Comparison of ENCODE assay signal across 1 cellular context in genomic region chr3:66507631-66508260, GRCh38.
TF ChIP-seq lines count a peak whose summit lies in the region.

No MANE protein-coding gene starts in this region.

TF ChIP-seq in neural cell, 6 proteins besides CTCF, POLR2A, EP300 and RAD21:
- TF ChIP-seq TAF1 (IDR thresholded peaks at IDR 0.05; ENCODE audit: low read depth) (no peak), POLR2AphosphoS5 (IDR thresholded peaks at IDR 0.05) (no peak), SMC3 (conservative IDR thresholded peaks at IDR 0.05; ENCODE audit: poor library complexity) (no peak), MXI1 (conservative IDR thresholded peaks at IDR 0.05; ENCODE audit: poor library complexity, severe bottlenecking) (no peak), EZH2 (IDR thresholded peaks at IDR 0.05; ENCODE audit: borderline replicate concordance, insufficient read depth, low read length, poor library complexity, severe bottlenecking) (no peak)
- TF ChIP-seq, protein P1, sequence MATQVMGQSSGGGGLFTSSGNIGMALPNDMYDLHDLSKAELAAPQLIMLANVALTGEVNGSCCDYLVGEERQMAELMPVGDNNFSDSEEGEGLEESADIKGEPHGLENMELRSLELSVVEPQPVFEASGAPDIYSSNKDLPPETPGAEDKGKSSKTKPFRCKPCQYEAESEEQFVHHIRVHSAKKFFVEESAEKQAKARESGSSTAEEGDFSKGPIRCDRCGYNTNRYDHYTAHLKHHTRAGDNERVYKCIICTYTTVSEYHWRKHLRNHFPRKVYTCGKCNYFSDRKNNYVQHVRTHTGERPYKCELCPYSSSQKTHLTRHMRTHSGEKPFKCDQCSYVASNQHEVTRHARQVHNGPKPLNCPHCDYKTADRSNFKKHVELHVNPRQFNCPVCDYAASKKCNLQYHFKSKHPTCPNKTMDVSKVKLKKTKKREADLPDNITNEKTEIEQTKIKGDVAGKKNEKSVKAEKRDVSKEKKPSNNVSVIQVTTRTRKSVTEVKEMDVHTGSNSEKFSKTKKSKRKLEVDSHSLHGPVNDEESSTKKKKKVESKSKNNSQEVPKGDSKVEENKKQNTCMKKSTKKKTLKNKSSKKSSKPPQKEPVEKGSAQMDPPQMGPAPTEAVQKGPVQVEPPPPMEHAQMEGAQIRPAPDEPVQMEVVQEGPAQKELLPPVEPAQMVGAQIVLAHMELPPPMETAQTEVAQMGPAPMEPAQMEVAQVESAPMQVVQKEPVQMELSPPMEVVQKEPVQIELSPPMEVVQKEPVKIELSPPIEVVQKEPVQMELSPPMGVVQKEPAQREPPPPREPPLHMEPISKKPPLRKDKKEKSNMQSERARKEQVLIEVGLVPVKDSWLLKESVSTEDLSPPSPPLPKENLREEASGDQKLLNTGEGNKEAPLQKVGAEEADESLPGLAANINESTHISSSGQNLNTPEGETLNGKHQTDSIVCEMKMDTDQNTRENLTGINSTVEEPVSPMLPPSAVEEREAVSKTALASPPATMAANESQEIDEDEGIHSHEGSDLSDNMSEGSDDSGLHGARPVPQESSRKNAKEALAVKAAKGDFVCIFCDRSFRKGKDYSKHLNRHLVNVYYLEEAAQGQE (IDR thresholded peaks at IDR 0.05; ENCODE audit: borderline replicate concordance) = no peak
